20 cellular contexts compared by ENCODE assay signal in genomic region chr2:200943527-200944120, GRCh38. TPM values are rescaled to one million over a fixed set of nuclear protein-coding genes. Genes with fewer than 3 reads are reported as not detected.
DNase-seq lines count a peak whose midpoint lies in the region; ATAC-seq, FAIRE-seq and TF ChIP-seq lines count a peak whose summit lies in the region.
"Had no signal": no experiment of that assay in that cellular context is flagged by ENCODE, and none has a peak within 500 bp of the region (broad histone marks: within the 10 kb centered on the region; RNA-seq: fewer than 3 reads in every experiment).

No MANE protein-coding gene starts in this region.

- H3K79me2 ChIP-seq in GM23248 (ENCODE audit: insufficient read depth) (no peaks in the 10 kb centered on the region), osteoblast (ENCODE audit: insufficient read depth, low read length) (no peaks in the 10 kb centered on the region)

- peaks cover 23% of the 10 kb centered on the region for H3K4me1 Mint-ChIP-seq in activated CD8-positive, alpha-beta T cell treated with anti-CD3 and anti-CD28 coated beads for 36 hours (ENCODE audit: low read depth)
- no peaks in the 10 kb centered on the region for H3K4me1 Mint-ChIP-seq in activated CD8-positive, alpha-beta T cell treated with anti-CD3 and anti-CD28 coated beads, Interleukin-2, amount 10 ng/mL, durations not matched to agents 7 days and 5 days (ENCODE audit: low read depth)
- H3K4me1 Mint-ChIP-seq in activated naive CD8-positive, alpha-beta T cell treated with anti-CD3 and anti-CD28 coated beads, Interleukin-2, amount 50 U/mL, for 24 hours = peaks cover 26% of the 10 kb centered on the region
- H3K4me1 Mint-ChIP-seq: CD14-positive monocyte had no signal

- H3K4me1 ChIP-seq in GM23248 (ENCODE audit: insufficient read depth) (peaks cover 24% of the 10 kb centered on the region), osteoblast (ENCODE audit: insufficient read depth, low read length) (peaks cover 17% of the 10 kb centered on the region)
- H3K4me1 ChIP-seq: ascending aorta, tibial artery had no signal

- DNase-seq in activated CD8-positive, alpha-beta T cell treated with anti-CD3 and anti-CD28 coated beads for 36 hours = no peak
- no peak for DNase-seq in activated CD8-positive, alpha-beta T cell treated with anti-CD3 and anti-CD28 coated beads, Interleukin-2, amount 10 ng/mL, durations not matched to agents 7 days and 5 days
- peak; percentile 30 for DNase-seq in GM23248
- no peak for DNase-seq in activated naive CD8-positive, alpha-beta T cell treated with anti-CD3 and anti-CD28 coated beads, Interleukin-2, amount 50 U/mL, for 24 hours
- DNase-seq in osteoblast (ENCODE audit: insufficient read length, low spot score, missing footprints) = no peak
- no peak for DNase-seq in sciatic nerve (ENCODE audit: low spot score)
- no peak for DNase-seq in HT-29 (ENCODE audit: low spot score)
- DNase-seq in GM19239 (ENCODE audit: insufficient read length, low spot score) = no peak
- DNase-seq: activated CD4-positive, alpha-beta T cell treated with anti-CD3 and anti-CD28 coated beads, Interleukin-2, amount 50 U/mL, for 1 hour; endodermal cell; islet precursor cell; NCI-H187; NCI-H446 treated with DMSO at 0.1 percent for 48 hours; RPMI8226; stimulated activated CD4-positive, alpha-beta T cell treated with anti-CD3 and anti-CD28 coated beads, Interleukin-12 subunit alpha, Interleukin-12 subunit beta, amount 100 ng/mL, for 4 hours; tibial artery had no signal

- intact Hi-C loops in activated CD8-positive, alpha-beta T cell treated with anti-CD3 and anti-CD28 coated beads for 36 hours (cut with micrococcal nuclease) = no loop called here
- intact Hi-C loops in sciatic nerve (cut with DNase I) = no loop called here

- TF ChIP-seq CTCF in activated CD8-positive, alpha-beta T cell treated with anti-CD3 and anti-CD28 coated beads for 36 hours (IDR thresholded peaks at IDR 0.05) = no peak
- TF ChIP-seq CTCF in osteoblast (IDR thresholded peaks at IDR 0.05; ENCODE audit: extremely low read depth, low read depth, low read length) = no peak

- ATAC-seq in activated CD8-positive, alpha-beta T cell treated with anti-CD3 and anti-CD28 coated beads for 36 hours = no peak
- ATAC-seq in activated CD8-positive, alpha-beta T cell treated with anti-CD3 and anti-CD28 coated beads, Interleukin-2, amount 10 ng/mL, durations not matched to agents 7 days and 5 days = no peak
- ATAC-seq in activated naive CD8-positive, alpha-beta T cell treated with anti-CD3 and anti-CD28 coated beads, Interleukin-2, amount 50 U/mL, for 24 hours = no peak
- ATAC-seq in sciatic nerve = no peak

- H3K4me3 ChIP-seq in GM23248 = no peak overlapping the region
- H3K4me3 ChIP-seq in osteoblast (ENCODE audit: insufficient read depth, low read length) = no peak overlapping the region
- H3K4me3 ChIP-seq: ascending aorta, tibial artery had no signal

- POLR2A ChIA-PET in activated CD8-positive, alpha-beta T cell treated with anti-CD3 and anti-CD28 coated beads for 36 hours (lab: Charles Lee) = interaction anchor here (2.4 kb wide), 1 partner anchor 19 kb away, joined by 11 read pairs; the partner anchor contains the start of gene ORC2
- POLR2A ChIA-PET in activated CD8-positive, alpha-beta T cell treated with anti-CD3 and anti-CD28 coated beads, Interleukin-2, amount 10 ng/mL, durations not matched to agents 7 days and 5 days (lab: Charles Lee) = no interaction called here

- H3K27ac ChIP-seq in GM23248 (peak overlapping the region; percentile 70; the same call in 1 of the 2 replicates), osteoblast (ENCODE audit: low read depth, low read length) (peak overlapping the region; percentile 82)
- H3K27ac ChIP-seq: ascending aorta, tibial artery had no signal

- no peaks in the 10 kb centered on the region for H4K20me1 ChIP-seq in GM23248 (ENCODE audit: insufficient read depth)
- no peaks in the 10 kb centered on the region for H4K20me1 ChIP-seq in osteoblast (ENCODE audit: insufficient read depth, low read length)

- no peak overlapping the region for H3K9ac ChIP-seq in GM23248

- no peaks in the 10 kb centered on the region for H3K27me3 Mint-ChIP-seq in activated CD8-positive, alpha-beta T cell treated with anti-CD3 and anti-CD28 coated beads for 36 hours
- H3K27me3 Mint-ChIP-seq in activated CD8-positive, alpha-beta T cell treated with anti-CD3 and anti-CD28 coated beads, Interleukin-2, amount 10 ng/mL, durations not matched to agents 7 days and 5 days (ENCODE audit: low read depth) = no peaks in the 10 kb centered on the region
- no peaks in the 10 kb centered on the region for H3K27me3 Mint-ChIP-seq in activated naive CD8-positive, alpha-beta T cell treated with anti-CD3 and anti-CD28 coated beads, Interleukin-2, amount 50 U/mL, for 24 hours

- H3K9me2 ChIP-seq in GM23248 (ENCODE audit: insufficient read depth) = no peaks in the 10 kb centered on the region

- H3K9me3 Mint-ChIP-seq in activated CD8-positive, alpha-beta T cell treated with anti-CD3 and anti-CD28 coated beads for 36 hours = no peaks in the 10 kb centered on the region
- no peaks in the 10 kb centered on the region for H3K9me3 Mint-ChIP-seq in activated CD8-positive, alpha-beta T cell treated with anti-CD3 and anti-CD28 coated beads, Interleukin-2, amount 10 ng/mL, durations not matched to agents 7 days and 5 days (ENCODE audit: insufficient read depth)
- no peaks in the 10 kb centered on the region for H3K9me3 Mint-ChIP-seq in activated naive CD8-positive, alpha-beta T cell treated with anti-CD3 and anti-CD28 coated beads, Interleukin-2, amount 50 U/mL, for 24 hours
- H3K9me3 Mint-ChIP-seq: CD14-positive monocyte had no signal

- no peak overlapping the region for H2AFZ ChIP-seq in GM23248
- H2AFZ ChIP-seq in osteoblast (ENCODE audit: low read length) = no peak overlapping the region

- no peak for FAIRE-seq in GM19239 (lab: Jason Lieb, UNC)
- FAIRE-seq: GM18507, TTC549 had no signal

- H3K36me3 ChIP-seq in GM23248 (ENCODE audit: low read depth) = peaks cover 37% of the 10 kb centered on the region
- H3K36me3 ChIP-seq in osteoblast (ENCODE audit: insufficient read depth, low read length) = peaks cover 43% of the 10 kb centered on the region

- H3K4me2 ChIP-seq in GM23248 (ENCODE audit: unreplicated experiment) = no peak overlapping the region
- no peak overlapping the region for H3K4me2 ChIP-seq in osteoblast (ENCODE audit: insufficient read depth, low read length)

- CTCF ChIA-PET in activated CD8-positive, alpha-beta T cell treated with anti-CD3 and anti-CD28 coated beads for 36 hours (lab: Charles Lee) = no interaction called here
- CTCF ChIA-PET in activated CD8-positive, alpha-beta T cell treated with anti-CD3 and anti-CD28 coated beads, Interleukin-2, amount 10 ng/mL, durations not matched to agents 7 days and 5 days (lab: Charles Lee) = interaction anchor here (1.6 to 1.8 kb wide), 2 partner anchors 20 to 125 kb away, joined by 4 to 5 read pairs; partner anchors contain the start of gene ORC2

- no peaks in the 10 kb centered on the region for H3K9me3 ChIP-seq in GM23248 (ENCODE audit: low read depth)
- no peaks in the 10 kb centered on the region for H3K9me3 ChIP-seq in osteoblast (ENCODE audit: low read depth, low read length)
- H3K9me3 ChIP-seq: ascending aorta, tibial artery had no signal

- peaks cover 33% of the 10 kb centered on the region for H3F3A ChIP-seq in GM23248 (ENCODE audit: insufficient read depth)

- H3K36me3 Mint-ChIP-seq in activated CD8-positive, alpha-beta T cell treated with anti-CD3 and anti-CD28 coated beads for 36 hours (ENCODE audit: low read depth) = peaks cover 43% of the 10 kb centered on the region
- H3K36me3 Mint-ChIP-seq in activated CD8-positive, alpha-beta T cell treated with anti-CD3 and anti-CD28 coated beads, Interleukin-2, amount 10 ng/mL, durations not matched to agents 7 days and 5 days (ENCODE audit: low read depth) = peaks cover 49% of the 10 kb centered on the region
- peaks cover 49% of the 10 kb centered on the region for H3K36me3 Mint-ChIP-seq in activated naive CD8-positive, alpha-beta T cell treated with anti-CD3 and anti-CD28 coated beads, Interleukin-2, amount 50 U/mL, for 24 hours (ENCODE audit: low read depth)

- WGBS in GM23248 (ENCODE audit: low coverage in 1 of 2, low lambda C conversion rate in 2 of 2, missing lambda C conversion rate in 2 of 2), 2 experiments = 83 to 96% methylated on average over 1 of the region's 1 CpG

- in situ Hi-C loops in GM23248 (cut with MboI) = no loop called here

- peak overlapping the region; percentile 51 for H3K27ac Mint-ChIP-seq in activated CD8-positive, alpha-beta T cell treated with anti-CD3 and anti-CD28 coated beads for 36 hours
- H3K27ac Mint-ChIP-seq in activated CD8-positive, alpha-beta T cell treated with anti-CD3 and anti-CD28 coated beads, Interleukin-2, amount 10 ng/mL, durations not matched to agents 7 days and 5 days = no peak overlapping the region
- H3K27ac Mint-ChIP-seq in activated naive CD8-positive, alpha-beta T cell treated with anti-CD3 and anti-CD28 coated beads, Interleukin-2, amount 50 U/mL, for 24 hours = peak overlapping the region; percentile 78
- H3K27ac Mint-ChIP-seq: endodermal cell had no signal

- H3K4me3 Mint-ChIP-seq in activated CD8-positive, alpha-beta T cell treated with anti-CD3 and anti-CD28 coated beads for 36 hours = no peak overlapping the region
- H3K4me3 Mint-ChIP-seq in activated CD8-positive, alpha-beta T cell treated with anti-CD3 and anti-CD28 coated beads, Interleukin-2, amount 10 ng/mL, durations not matched to agents 7 days and 5 days = no peak overlapping the region
- H3K4me3 Mint-ChIP-seq in activated naive CD8-positive, alpha-beta T cell treated with anti-CD3 and anti-CD28 coated beads, Interleukin-2, amount 50 U/mL, for 24 hours = no peak overlapping the region
- H3K4me3 Mint-ChIP-seq: CD14-positive monocyte, endodermal cell had no signal

- H3K27me3 ChIP-seq in GM23248 (replicated peaks; ENCODE audit: insufficient read depth) (no peaks in the 10 kb centered on the region), osteoblast (ENCODE audit: insufficient read depth, low read length) (no peaks in the 10 kb centered on the region)
- H3K27me3 ChIP-seq: ascending aorta, tibial artery had no signal

RNA-seq across cellular contexts. Expression of gene ORC2, which starts 19.8 kb away (rescaled TPM):
- total RNA-seq in activated CD8-positive, alpha-beta T cell treated with anti-CD3 and anti-CD28 coated beads for 36 hours = 10 to 100 TPM; 51.3 to 59.2 TPM
- total RNA-seq in activated CD8-positive, alpha-beta T cell treated with anti-CD3 and anti-CD28 coated beads, Interleukin-2, amount 10 ng/mL, durations not matched to agents 7 days and 5 days = 10 to 100 TPM; 47.4 to 57.2 TPM
- total RNA-seq in GM23248 (2014; rRNA removed; shearing (Covaris generic)) = 8.1 and 8.8 TPM in 2 replicates
- 5.4 and 8.0 TPM in 2 replicates for polyA plus RNA-seq in GM23248 (2016; fragmentation: Nextera tagmentation; extraction: Ambion mirVana)
- total RNA-seq in osteoblast (13.0 and 14.5 TPM in 2 replicates), sciatic nerve (36.2 TPM)
- total RNA-seq in HT-29 (2014; rRNA removed; shearing (Covaris generic)) = 8.8 and 11.0 TPM in 2 replicates

RNA-seq across cellular contexts. Expression of gene NIF3L1, which starts 54.5 kb away (rescaled TPM):
- total RNA-seq in activated CD8-positive, alpha-beta T cell treated with anti-CD3 and anti-CD28 coated beads for 36 hours = 10 to 100 TPM; 30.8 to 35.3 TPM
- total RNA-seq in activated CD8-positive, alpha-beta T cell treated with anti-CD3 and anti-CD28 coated beads, Interleukin-2, amount 10 ng/mL, durations not matched to agents 7 days and 5 days = 10 to 100 TPM; 37.0 to 39.0 TPM
- 17.1 and 21.5 TPM in 2 replicates for total RNA-seq in GM23248 (2014; rRNA removed; shearing (Covaris generic))
- 26.7 and 29.4 TPM in 2 replicates for polyA plus RNA-seq in GM23248 (2016; fragmentation: Nextera tagmentation; extraction: Ambion mirVana)
- total RNA-seq in osteoblast (20.0 and 22.1 TPM in 2 replicates), sciatic nerve (19.9 TPM)
- 31.6 and 38.3 TPM in 2 replicates for total RNA-seq in HT-29 (2014; rRNA removed; shearing (Covaris generic))

RNA-seq across cellular contexts. Expression of gene PPIL3, which starts 54.7 kb away (rescaled TPM):
- total RNA-seq in activated CD8-positive, alpha-beta T cell treated with anti-CD3 and anti-CD28 coated beads for 36 hours = 10 to 100 TPM; 97.9 to 99.4 TPM
- 10 to 100 TPM; 81.6 to 82.9 TPM for total RNA-seq in activated CD8-positive, alpha-beta T cell treated with anti-CD3 and anti-CD28 coated beads, Interleukin-2, amount 10 ng/mL, durations not matched to agents 7 days and 5 days
- total RNA-seq in GM23248 (2014; rRNA removed; shearing (Covaris generic)) = 39.6 and 53.2 TPM in 2 replicates
- 37.8 and 41.6 TPM in 2 replicates for polyA plus RNA-seq in GM23248 (2016; fragmentation: Nextera tagmentation; extraction: Ambion mirVana)
- total RNA-seq in osteoblast (45.2 and 51.6 TPM in 2 replicates), sciatic nerve (35.1 TPM)
- total RNA-seq in HT-29 (2014; rRNA removed; shearing (Covaris generic)) = 18.5 and 27.4 TPM in 2 replicates
